In the genomic region with DNA sequence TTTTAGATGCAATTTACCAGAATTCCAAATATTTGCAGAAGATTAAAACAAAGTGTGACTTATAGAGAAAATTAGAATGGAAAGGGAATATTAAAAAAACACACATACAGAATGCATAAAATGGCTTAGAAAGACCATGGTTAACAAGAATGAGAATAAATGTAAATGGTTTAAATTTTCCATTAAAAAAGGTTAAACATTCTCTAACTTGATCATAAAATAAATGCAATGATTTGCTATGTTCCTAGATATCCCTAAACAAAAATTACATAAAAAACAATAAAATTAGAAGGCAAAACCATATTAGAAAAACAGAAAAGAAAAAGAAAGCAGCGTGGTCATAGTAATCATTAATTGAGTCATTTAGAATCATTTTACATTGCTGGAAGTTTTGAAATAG, we compare ENCODE assay signal across 29 cellular contexts.
"Had no signal": no experiment of that assay in that cellular context is flagged by ENCODE, and none has a peak within 500 bp of the region (broad histone marks: within the 10 kb centered on the region; RNA-seq: fewer than 3 reads in every experiment).

No MANE protein-coding gene starts in this region.

- H3K4me1 ChIP-seq: parathyroid adenoma, psoas muscle, right lobe of liver, sigmoid colon, spleen, suprapubic skin, testis, tibial artery, transverse colon, upper lobe of right lung, uterus had no signal

- H3K27me3 ChIP-seq: ovary, right lobe of liver, sigmoid colon, spleen, suprapubic skin, testis, tibial artery, transverse colon, upper lobe of right lung, uterus had no signal

- H3K9ac ChIP-seq: parathyroid adenoma had no signal

- H2AFZ ChIP-seq: parathyroid adenoma had no signal

- H3K4me3 ChIP-seq: ovary, psoas muscle, right lobe of liver, sigmoid colon, smooth muscle cell, spleen, suprapubic skin, testis, tibial artery, transverse colon, upper lobe of right lung, uterus had no signal

- H3K9me3 ChIP-seq: ovary, psoas muscle, right lobe of liver, sigmoid colon, spleen, suprapubic skin, testis, transverse colon, upper lobe of right lung had no signal

- H3K36me3 ChIP-seq: ovary, right lobe of liver, sigmoid colon, spleen, suprapubic skin, tibial artery, transverse colon, upper lobe of right lung, uterus had no signal

- DNase-seq: naive thymus-derived CD8-positive, alpha-beta T cell; nephron progenitor cell; occipital lobe; ovary; posterior cingulate gyrus; psoas muscle; right cardiac atrium; right lobe of liver; sigmoid colon; spleen; stimulated activated CD4-positive, alpha-beta T cell treated with anti-CD3 and anti-CD28 coated beads, Interleukin-12 subunit alpha, Interleukin-12 subunit beta, amount 100 ng/mL, for 4 hours; stimulated activated CD4-positive, alpha-beta T cell treated with anti-CD3 and anti-CD28 coated beads, Interleukin-1b, Interleukin-23, amount 100 ng/mL, for 48 hours; stimulated activated CD4-positive, alpha-beta T cell treated with anti-CD3 and anti-CD28 coated beads, Interleukin-4, amount 100 ng/mL, for 1 hour; stimulated activated CD4-positive, alpha-beta T cell treated with anti-CD3 and anti-CD28 coated beads, Interleukin-4, amount 100 ng/mL, for 4 hours; stimulated activated CD8-positive, alpha-beta memory T cell treated with anti-CD3 and anti-CD28 coated beads, Interleukin-4, amount 100 ng/mL, for 48 hours; stimulated activated naive CD4-positive, alpha-beta T cell; stimulated activated naive CD8-positive, alpha-beta T cell treated with anti-CD3 and anti-CD28 coated beads, Interleukin-15, amount 100 ng/mL, for 72 hours; stimulated activated naive CD8-positive, alpha-beta T cell treated with anti-CD3 and anti-CD28 coated beads, Interleukin-15, Interleukin-2, amounts not matched to agents 100 U/mL and 50 U/mL, for 24 hours; substantia nigra; testis; tibial artery; transverse colon; upper lobe of right lung; uterus had no signal

- ATAC-seq: naive thymus-derived CD8-positive, alpha-beta T cell; natural killer cell treated with Interleukin-12 subunit alpha and Interleukin-12 subunit beta and Interleukin-15 and Interleukin-18, amount 100 ng/mL, for 72 hours; psoas muscle; right cardiac atrium; right lobe of liver; stimulated activated memory B cell treated with anti-CD40 and anti-IgM and Interleukin-4, amounts not matched to agents 10 μg/mL and 1 μg/mL and 100 μg/mL, for 72 hours; stimulated activated naive CD8-positive, alpha-beta T cell treated with anti-CD3 and anti-CD28 coated beads, Interleukin-15, amount 100 ng/mL, for 72 hours; stimulated activated naive CD8-positive, alpha-beta T cell treated with anti-CD3 and anti-CD28 coated beads, Interleukin-15, Interleukin-2, amounts not matched to agents 100 U/mL and 50 U/mL, for 24 hours; upper lobe of right lung had no signal

- H3K27ac ChIP-seq: ovary, parathyroid adenoma, psoas muscle, right lobe of liver, sigmoid colon, spleen, suprapubic skin, testis, tibial artery, transverse colon, upper lobe of right lung, uterus had no signal

- H3K4me2 ChIP-seq: smooth muscle cell had no signal
